ENCODE assay signal across 9 cellular contexts in genomic region chr9:34456746-34457145, GRCh38. TPM values are rescaled to one million over a fixed set of nuclear protein-coding genes. Genes with fewer than 3 reads are reported as not detected.
DNase-seq lines count a peak whose midpoint lies in the region; ATAC-seq and TF ChIP-seq lines count a peak whose summit lies in the region.
"Had no signal": no experiment of that assay in that cellular context is flagged by ENCODE, and none has a peak within 500 bp of the region (broad histone marks: within the 10 kb centered on the region; RNA-seq: fewer than 3 reads in every experiment).

No MANE protein-coding gene starts in this region.

- peak overlapping the region; percentile 11 for H4K91ac ChIP-seq in trophoblast cell (ENCODE audit: low read depth, low read length)

- no peak overlapping the region for H2BK120ac ChIP-seq in trophoblast cell (ENCODE audit: insufficient read depth, low read length, poor library complexity)

- TF ChIP-seq CTCF in Calu3 (IDR thresholded peaks at IDR 0.05; ENCODE audit: unreplicated experiment) (no peak), esophagus squamous epithelium (IDR thresholded peaks at IDR 0.05) (no peak)

- no peak for ATAC-seq in HG03571 (IDR thresholded peaks at IDR 0.05; ENCODE audit: unreplicated experiment)
- ATAC-seq in HG02588 (IDR thresholded peaks at IDR 0.05; ENCODE audit: unreplicated experiment) = no peak
- no peak for ATAC-seq in HG02642 (IDR thresholded peaks at IDR 0.05; ENCODE audit: poor library complexity, unreplicated experiment)

- no peak for TF ChIP-seq POLR2A in esophagus squamous epithelium (IDR thresholded peaks at IDR 0.05)

- H3K27ac ChIP-seq in SK-N-MC (no peak overlapping the region), esophagus squamous epithelium (peak overlapping the region in 3 of 4 donors; percentile 72 to 93 (median 89)), trophoblast cell (ENCODE audit: low read depth, low read length) (no peak overlapping the region)

- no peaks in the 10 kb centered on the region for H3K9me3 Mint-ChIP-seq in Calu3 (ENCODE audit: low read depth, unreplicated experiment)

- H2BK12ac ChIP-seq in trophoblast cell (ENCODE audit: low read length) = no peak overlapping the region

- 35 to 41% methylated on average over 2 to 4 of the region's 4 CpGs for WGBS in esophagus squamous epithelium, 2 donors
- no CpG with 5 or more reads among the region's 4 CpGs for WGBS in trophoblast cell (ENCODE audit: extremely low coverage, insufficient coverage, insufficient read length)

- TSS peak; percentile 47 for BruUV-seq in Calu3 (replicated peaks; lab: Mats Ljungman, UMichigan)

- H3K36me3 ChIP-seq in SK-N-MC (ENCODE audit: insufficient read depth, low read length) (no peaks in the 10 kb centered on the region), esophagus squamous epithelium (no peaks in the 10 kb centered on the region), trophoblast cell (ENCODE audit: control insufficient read depth in 1 of 2, insufficient read depth in 2 of 2, low read length in 2 of 2) (no peaks in the 10 kb centered on the region)

- H3K27me3 Mint-ChIP-seq in Calu3 (ENCODE audit: unreplicated experiment) = peaks cover 28% of the 10 kb centered on the region

- H3K27me3 ChIP-seq in esophagus squamous epithelium = no peaks in the 10 kb centered on the region
- no peaks in the 10 kb centered on the region for H3K27me3 ChIP-seq in trophoblast cell (ENCODE audit: insufficient read depth, low read length)

- peak overlapping the region; percentile 80 for H3K9ac ChIP-seq in SK-N-MC (ENCODE audit: insufficient read length)
- H3K9ac ChIP-seq in trophoblast cell (ENCODE audit: low read length) = peak overlapping the region; percentile 67

- H3K4ac ChIP-seq in trophoblast cell (ENCODE audit: low read depth, low read length) = peak overlapping the region; percentile 47

- H3K4me1 ChIP-seq in esophagus squamous epithelium (peaks cover 15 to 50% (median 15%) of the 10 kb centered on the region in 3 donors), trophoblast cell (ENCODE audit: control insufficient read depth in 1 of 2, insufficient read depth in 2 of 2, low read length in 2 of 2) (peaks cover 4 to 12% of the 10 kb centered on the region in 2 experiments)

- H3K23ac ChIP-seq in trophoblast cell (ENCODE audit: low read length) = no peak overlapping the region

- H2AFZ ChIP-seq in trophoblast cell (ENCODE audit: insufficient read depth, low read length, poor library complexity) = peak overlapping the region; percentile 0

- H3K9me3 ChIP-seq in SK-N-MC (ENCODE audit: low read depth, low read length) (no peaks in the 10 kb centered on the region), esophagus squamous epithelium (no peaks in the 10 kb centered on the region), trophoblast cell (ENCODE audit: insufficient read depth, low read depth, low read length) (no peaks in the 10 kb centered on the region)

- peak overlapping the region; percentile 32 for H4K8ac ChIP-seq in trophoblast cell (ENCODE audit: low read depth, low read length)

- peaks cover 27% of the 10 kb centered on the region for H3K36me3 Mint-ChIP-seq in Calu3 (ENCODE audit: insufficient read depth, unreplicated experiment)

- H3K79me2 ChIP-seq in trophoblast cell (ENCODE audit: control insufficient read depth, insufficient read depth, low read length, poor library complexity) = peaks cover 5% of the 10 kb centered on the region

- CTCF ChIA-PET in Calu3 (lab: Charles Lee) = no interaction called here

- H3K4me2 ChIP-seq in trophoblast cell (ENCODE audit: low read length) = peak overlapping the region; percentile 95

- no peak overlapping the region for H2AK5ac ChIP-seq in trophoblast cell (ENCODE audit: low read length)

- no peak overlapping the region for H2BK5ac ChIP-seq in trophoblast cell (ENCODE audit: low read depth, low read length, poor library complexity)

- no peak overlapping the region for H4K12ac ChIP-seq in trophoblast cell (ENCODE audit: low read depth, low read length)

- H3K27ac Mint-ChIP-seq in Calu3 (ENCODE audit: unreplicated experiment) = no peak overlapping the region

- DNase-seq in Calu3 (no peak), SK-N-MC (ENCODE audit: low read depth, low spot score) (no peak), esophagus squamous epithelium (lab: John Stamatoyannopoulos, UW) (no peak), trophoblast cell (no peak), NCI-H1436 (lab: John Stamatoyannopoulos, UW) (no peak)

- peaks cover 22% of the 10 kb centered on the region for H3K4me1 Mint-ChIP-seq in Calu3 (ENCODE audit: low read depth, unreplicated experiment)

- intact Hi-C loops in Calu3 (cut with micrococcal nuclease; ENCODE audit: unreplicated experiment) (no loop called here), esophagus squamous epithelium (cut with DNase I) (no loop called here)

- H3K4me3 Mint-ChIP-seq in Calu3 (ENCODE audit: low read depth, unreplicated experiment) = peak overlapping the region; percentile 88

- peak overlapping the region; percentile 93 for H3K4me3 ChIP-seq in SK-N-MC
- H3K4me3 ChIP-seq in esophagus squamous epithelium = peak overlapping the region; percentile 70 to 93 (median 74)
- H3K4me3 ChIP-seq in trophoblast cell (ENCODE audit: low read depth, low read length) = peak overlapping the region; percentile 89

- H3K14ac ChIP-seq in trophoblast cell (ENCODE audit: low read length) = peak overlapping the region; percentile 7

- peaks cover 10% of the 10 kb centered on the region for H3K79me1 ChIP-seq in trophoblast cell (ENCODE audit: low read length)

- peak overlapping the region; percentile 22 for H3K18ac ChIP-seq in trophoblast cell (ENCODE audit: low read length)

RNA-seq across cellular contexts. Expression of gene FAM219A, which starts 1.6 kb away (rescaled TPM):
- total RNA-seq in Calu3 (2022) (10.3 and 13.1 TPM in 2 replicates), esophagus squamous epithelium (1 to 10 TPM; 4.0 to 7.6 (median 5.2) TPM)
- 30.7 and 31.8 TPM in 2 replicates for polyA plus RNA-seq in trophoblast cell (2013)

RNA-seq across cellular contexts. Expression of gene DNAI1, which starts 1.9 kb away (rescaled TPM):
- total RNA-seq in Calu3 (2022) (not detected in 2 replicates), esophagus squamous epithelium (not detected)
- polyA plus RNA-seq in trophoblast cell (2013) = 0.47 and 0.89 TPM in 2 replicates
- total RNA-seq: posterior vena cava had no signal

Comparison
In these comparisons a context has a peak if more than half of its experiments do, and no peak if none do; other contexts are left out.
1. H3K27ac ChIP-seq: peak in esophagus squamous epithelium (3 of 4); none in SK-N-MC (single experiment) and trophoblast cell (single experiment).
2. Peak in every context shown above with its lines, with median percentiles within 50 percentile points of each other: H3K4me3 ChIP-seq.